21 cellular contexts compared by ENCODE assay signal in genomic region chr4:165597581-165598480, GRCh38.
"Had no signal": no experiment of that assay in that cellular context is flagged by ENCODE, and none has a peak within 500 bp of the region (broad histone marks: within the 10 kb centered on the region; RNA-seq: fewer than 3 reads in every experiment).

No MANE protein-coding gene starts in this region.

- DNase-seq: dermis blood vessel endothelial cell; dorsolateral prefrontal cortex; effector CD4-positive, alpha-beta T cell; effector memory CD4-positive, alpha-beta T cell; foreskin keratinocyte; heart left ventricle; hippocampal formation; left cardiac atrium; left lung; left ventricle myocardium superior; lower lobe of right lung; mesenchymal stem cell; mucosa of descending colon; naive B cell had no signal

- H3K27ac ChIP-seq: coronary artery, dorsolateral prefrontal cortex, esophagus muscularis mucosa, foreskin keratinocyte, gastroesophageal sphincter, heart left ventricle, left lung, lower lobe of right lung had no signal

- FAIRE-seq: endothelial cell of umbilical vein, frontal cortex, islet of Langerhans, keratinocyte had no signal

- H3K9me3 ChIP-seq: esophagus muscularis mucosa, gastroesophageal sphincter, heart left ventricle, left lung, lower lobe of right lung, mucosa of descending colon had no signal

- ATAC-seq: foreskin keratinocyte, gastroesophageal sphincter, heart left ventricle, left cardiac atrium, left lung, left ventricle myocardium superior, lower lobe of right lung, mucosa of descending colon had no signal

- H3K27me3 ChIP-seq: esophagus muscularis mucosa, foreskin keratinocyte, gastroesophageal sphincter, heart left ventricle, left lung had no signal

- H3K36me3 ChIP-seq: esophagus muscularis mucosa, gastroesophageal sphincter, heart left ventricle, left lung, lower lobe of right lung had no signal

- H3K4me3 ChIP-seq: coronary artery, dorsolateral prefrontal cortex, esophagus muscularis mucosa, gastroesophageal sphincter, heart left ventricle, left lung, lower lobe of right lung, mucosa of descending colon had no signal

- H3K4me1 ChIP-seq: esophagus muscularis mucosa, foreskin keratinocyte, gastroesophageal sphincter, heart left ventricle, left lung, lower lobe of right lung had no signal
